ENCODE assay signal across 12 cellular contexts in the genomic region with DNA sequence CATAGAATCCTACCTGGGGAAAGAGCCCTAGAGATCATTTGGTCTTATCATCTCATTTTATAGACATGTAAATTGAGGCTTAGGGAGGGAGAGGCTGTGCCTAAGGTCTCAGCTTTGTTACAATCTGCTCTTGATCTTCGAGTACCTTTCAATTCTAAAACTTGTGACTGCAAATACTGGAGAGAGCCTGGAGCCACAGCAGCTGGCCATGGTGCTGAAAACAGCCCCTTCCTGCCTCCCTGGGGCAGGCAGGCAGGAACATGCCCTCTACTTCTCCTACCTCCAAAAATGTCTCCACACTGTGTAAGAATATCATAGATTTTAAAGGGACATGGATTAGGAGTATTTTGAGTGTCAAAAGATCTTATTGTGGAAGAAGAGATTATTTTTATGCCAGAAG. TPM values are rescaled to one million over a fixed set of nuclear protein-coding genes. Genes with fewer than 3 reads are reported as not detected.
A peak's percentile ranks its signal among the peaks of the same experiment; 100 is the strongest.
DNase-seq lines count a peak whose midpoint lies in the region; ATAC-seq and TF ChIP-seq lines count a peak whose summit lies in the region.
"Had no signal": no experiment of that assay in that cellular context is flagged by ENCODE, and none has a peak within 500 bp of the region (broad histone marks: within the 10 kb centered on the region; RNA-seq: fewer than 3 reads in every experiment).

No MANE protein-coding gene starts in this region.

- no peaks in the 10 kb centered on the region for H3K9me3 ChIP-seq in hepatocyte (ENCODE audit: low read depth)
- no peaks in the 10 kb centered on the region for H3K9me3 ChIP-seq in mesenchymal stem cell (ENCODE audit: control insufficient read depth, low read length)
- H3K9me3 ChIP-seq: ovary, transverse colon had no signal

- H3K23ac ChIP-seq in mesenchymal stem cell (ENCODE audit: low read length in 2 of 2), result no peak overlapping the region

- no peak overlapping the region for H2BK15ac ChIP-seq in mesenchymal stem cell (ENCODE audit: low read depth, poor library complexity, severe bottlenecking)

- 14% methylated on average over 1 of the region's 1 CpG for WGBS in hepatocyte (ENCODE audit: low lambda C conversion rate, missing lambda C conversion rate)
- WGBS in mesenchymal stem cell, result 29% methylated on average over 1 of the region's 1 CpG

- H4K8ac ChIP-seq in mesenchymal stem cell (ENCODE audit: low read length), result no peak overlapping the region

- no peak overlapping the region for H3K4me3 Mint-ChIP-seq in WTC11
- H3K4me3 Mint-ChIP-seq: activated T-cell treated with anti-CD3 and anti-CD28 coated beads, Interleukin-2, amount 50 U/mL, for 24 hours had no signal

- no peak overlapping the region for H2BK5ac ChIP-seq in mesenchymal stem cell (ENCODE audit: low read depth, low read length, poor library complexity, severe bottlenecking)

- no peak overlapping the region for H3K9ac ChIP-seq in mesenchymal stem cell (ENCODE audit: low read length)

- ATAC-seq in WTC11 (peak; percentile 64; the same call in 1 of the 2 replicates), GM21825 (IDR thresholded peaks at IDR 0.05; ENCODE audit: unreplicated experiment) (no peak)

- H3K79me2 ChIP-seq in hepatocyte, result no peaks in the 10 kb centered on the region

- H3K9me3 Mint-ChIP-seq in WTC11, result no peaks in the 10 kb centered on the region
- H3K9me3 Mint-ChIP-seq: activated T-cell treated with anti-CD3 and anti-CD28 coated beads, Interleukin-2, amount 50 U/mL, for 24 hours had no signal

- H3K27me3 Mint-ChIP-seq in WTC11 (ENCODE audit: low read depth), result peaks cover 4% of the 10 kb centered on the region

- H2AK5ac ChIP-seq in mesenchymal stem cell (ENCODE audit: low read length, severe bottlenecking), result no peak overlapping the region

- H4K91ac ChIP-seq in mesenchymal stem cell (ENCODE audit: low read length), result no peak overlapping the region

- no peak overlapping the region for H3K4me3 ChIP-seq in hepatocyte
- H3K4me3 ChIP-seq in mesenchymal stem cell (ENCODE audit: insufficient read depth in 1 of 2, low read depth in 1 of 2, low read length in 2 of 2), result no peak overlapping the region
- H3K4me3 ChIP-seq: ovary, transverse colon had no signal

- H3K4me2 ChIP-seq in hepatocyte, result no peak overlapping the region
- H3K4me2 ChIP-seq in mesenchymal stem cell (ENCODE audit: low read length, poor library complexity, severe bottlenecking), result no peak overlapping the region

- no peak for TF ChIP-seq CTCF in WTC11 (IDR thresholded peaks at IDR 0.05)
- TF ChIP-seq CTCF in hepatocyte (IDR thresholded peaks at IDR 0.05; ENCODE audit: poor library complexity), result no peak

- H3K36me3 ChIP-seq in hepatocyte (replicated peaks; ENCODE audit: insufficient read depth, low read depth), result no peaks in the 10 kb centered on the region
- no peaks in the 10 kb centered on the region for H3K36me3 ChIP-seq in mesenchymal stem cell (ENCODE audit: control insufficient read depth in 1 of 2, insufficient read depth in 2 of 2, low read depth in 1 of 2, low read length in 2 of 2)
- H3K36me3 ChIP-seq: ovary, transverse colon had no signal

- no peak overlapping the region for H3K14ac ChIP-seq in mesenchymal stem cell (ENCODE audit: low read length in 2 of 2)

- H3K27me3 ChIP-seq in hepatocyte, result no peaks in the 10 kb centered on the region
- peaks cover 18 to 35% of the 10 kb centered on the region in 2 experiments for H3K27me3 ChIP-seq in mesenchymal stem cell (ENCODE audit: control insufficient read depth in 1 of 2, insufficient read depth in 1 of 2, low read length in 2 of 2)
- H3K27me3 ChIP-seq: ovary, transverse colon had no signal

- DNase-seq in AG20443 (ENCODE audit: low spot score) (peak; percentile 45), HEK293T (ENCODE audit: extremely low spot score) (peak; percentile 60), WTC11 (ENCODE audit: low spot score) (peak; percentile 68), hepatocyte (ENCODE audit: low spot score) (peak; percentile 38), mesenchymal stem cell (no peak), UCSD-AML1 (lab: John Stamatoyannopoulos, UW; ENCODE audit: unreplicated experiment) (no peak), T-helper 9 cell (no peak)
- DNase-seq: activated T-cell treated with anti-CD3 and anti-CD28 coated beads, Interleukin-2, amount 50 U/mL, for 24 hours; NCI-H2107; ovary; transverse colon had no signal

- no peaks in the 10 kb centered on the region for H3K36me3 Mint-ChIP-seq in WTC11

- no peak overlapping the region for H3K4ac ChIP-seq in mesenchymal stem cell (ENCODE audit: low read depth in 1 of 2, low read length in 2 of 2)

- no peaks in the 10 kb centered on the region for H3K4me1 ChIP-seq in hepatocyte (ENCODE audit: insufficient read depth)
- no peaks in the 10 kb centered on the region for H3K4me1 ChIP-seq in mesenchymal stem cell (ENCODE audit: control insufficient read depth, insufficient read depth, low read depth, low read length)
- H3K4me1 ChIP-seq: transverse colon had no signal

- H2BK120ac ChIP-seq in mesenchymal stem cell (ENCODE audit: low read depth, low read length), result no peak overlapping the region

- H3K27ac ChIP-seq in hepatocyte (no peak overlapping the region), mesenchymal stem cell (ENCODE audit: low read length, poor library complexity, severe bottlenecking) (no peak overlapping the region)
- H3K27ac ChIP-seq: ovary, transverse colon had no signal

- POLR2A ChIA-PET in HEK293T (lab: Yijun Ruan, JAX) (no interaction called here), WTC11 (lab: Charles Lee) (no interaction called here)

- no peaks in the 10 kb centered on the region for H4K20me1 ChIP-seq in hepatocyte (ENCODE audit: insufficient read depth, poor library complexity, severe bottlenecking)

- CTCF ChIA-PET in HEK293T (lab: Yijun Ruan, JAX) (no interaction called here), WTC11 (lab: Charles Lee) (interaction anchor here (0.6 to 2.3 kb wide), 9 partner anchors 12 to 366 kb away, joined by 3 to 14 read pairs (median 4); a partner anchor contains a TSS)

- H3K27ac Mint-ChIP-seq in WTC11, result no peak overlapping the region
- H3K27ac Mint-ChIP-seq: activated T-cell treated with anti-CD3 and anti-CD28 coated beads, Interleukin-2, amount 50 U/mL, for 24 hours had no signal

- no peak overlapping the region for H3K18ac ChIP-seq in mesenchymal stem cell (ENCODE audit: low read depth in 1 of 2, low read length in 2 of 2)

- H3K79me1 ChIP-seq in mesenchymal stem cell (replicated peaks; ENCODE audit: low read length, poor library complexity, severe bottlenecking), result no peaks in the 10 kb centered on the region

- H2BK12ac ChIP-seq in mesenchymal stem cell (ENCODE audit: low read length in 2 of 2), result no peak overlapping the region

- no peak overlapping the region for H2AFZ ChIP-seq in hepatocyte
- no peak overlapping the region for H2AFZ ChIP-seq in mesenchymal stem cell (ENCODE audit: low read depth, low read length)

- H3K9me2 ChIP-seq in hepatocyte (replicated peaks; ENCODE audit: insufficient read depth), result no peaks in the 10 kb centered on the region

- no peaks in the 10 kb centered on the region for H3K4me1 Mint-ChIP-seq in WTC11

TF ChIP-seq in HEK293T, 16 proteins besides CTCF, POLR2A, EP300 and RAD21 (continues in another document):
- no peak for TF ChIP-seq ELF4 (IDR thresholded peaks at IDR 0.05)
- no peak for TF ChIP-seq BHLHE40 (IDR thresholded peaks at IDR 0.05; ENCODE audit: borderline replicate concordance)
- no peak for TF ChIP-seq NFRKB (IDR thresholded peaks at IDR 0.05)
- TF ChIP-seq LEF1 (IDR thresholded peaks at IDR 0.05; ENCODE audit: borderline replicate concordance), result no peak
- no peak for TF ChIP-seq CTBP1 (IDR thresholded peaks at IDR 0.05; ENCODE audit: borderline replicate concordance)
- TF ChIP-seq ARNT (IDR thresholded peaks at IDR 0.05), result no peak
- TF ChIP-seq SUZ12 (IDR thresholded peaks at IDR 0.05), result no peak
- no peak for TF ChIP-seq L3MBTL2 (conservative IDR thresholded peaks at IDR 0.05)
- no peak for TF ChIP-seq ZNF384 (IDR thresholded peaks at IDR 0.05)
- no peak for TF ChIP-seq FOXM1 (IDR thresholded peaks at IDR 0.05; ENCODE audit: borderline replicate concordance)
- TF ChIP-seq SP1 (IDR thresholded peaks at IDR 0.05), result no peak
- TF ChIP-seq, protein P1, sequence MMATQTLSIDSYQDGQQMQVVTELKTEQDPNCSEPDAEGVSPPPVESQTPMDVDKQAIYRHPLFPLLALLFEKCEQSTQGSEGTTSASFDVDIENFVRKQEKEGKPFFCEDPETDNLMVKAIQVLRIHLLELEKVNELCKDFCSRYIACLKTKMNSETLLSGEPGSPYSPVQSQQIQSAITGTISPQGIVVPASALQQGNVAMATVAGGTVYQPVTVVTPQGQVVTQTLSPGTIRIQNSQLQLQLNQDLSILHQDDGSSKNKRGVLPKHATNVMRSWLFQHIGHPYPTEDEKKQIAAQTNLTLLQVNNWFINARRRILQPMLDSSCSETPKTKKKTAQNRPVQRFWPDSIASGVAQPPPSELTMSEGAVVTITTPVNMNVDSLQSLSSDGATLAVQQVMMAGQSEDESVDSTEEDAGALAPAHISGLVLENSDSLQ (IDR thresholded peaks at IDR 0.05), result no peak

TF ChIP-seq in WTC11, 78 proteins besides CTCF, POLR2A, EP300 and RAD21 (continues in another document):
- TF ChIP-seq, protein P2, sequence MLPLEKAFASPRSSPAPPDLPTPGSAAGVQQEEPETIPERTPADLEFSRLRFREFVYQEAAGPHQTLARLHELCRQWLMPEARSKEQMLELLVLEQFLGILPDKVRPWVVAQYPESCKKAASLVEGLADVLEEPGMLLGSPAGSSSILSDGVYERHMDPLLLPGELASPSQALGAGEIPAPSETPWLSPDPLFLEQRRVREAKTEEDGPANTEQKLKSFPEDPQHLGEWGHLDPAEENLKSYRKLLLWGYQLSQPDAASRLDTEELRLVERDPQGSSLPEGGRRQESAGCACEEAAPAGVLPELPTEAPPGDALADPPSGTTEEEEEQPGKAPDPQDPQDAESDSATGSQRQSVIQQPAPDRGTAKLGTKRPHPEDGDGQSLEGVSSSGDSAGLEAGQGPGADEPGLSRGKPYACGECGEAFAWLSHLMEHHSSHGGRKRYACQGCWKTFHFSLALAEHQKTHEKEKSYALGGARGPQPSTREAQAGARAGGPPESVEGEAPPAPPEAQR (CRISPR knock-in tag; IDR thresholded peaks at IDR 0.05), result no peak

RNA-seq across cellular contexts. Expression of a gene that starts 52.2 kb away (rescaled TPM):
- total RNA-seq in WTC11 (2021) (0.61 to 0.78 TPM (median 0.69 TPM) in 3 replicates), hepatocyte (not detected in 2 replicates)
- polyA plus RNA-seq in hepatocyte, result not detected in 2 replicates
- not detected for polyA plus RNA-seq in mesenchymal stem cell (2013, experiment 1 of 2)
- polyA plus RNA-seq in mesenchymal stem cell (2013, experiment 2 of 2), result not detected
- total RNA-seq: ovary, transverse colon had no signal
- polyA plus RNA-seq: ovary had no signal

Comparison
In these comparisons a context has a peak if more than half of its experiments do, and no peak if none do; other contexts are left out.
1. DNase-seq: peak in AG20443 (single experiment), HEK293T (single experiment), WTC11 (single experiment) and hepatocyte (single experiment); none in mesenchymal stem cell (single experiment), UCSD-AML1 (single experiment) and T-helper 9 cell (single experiment).